7 cellular contexts compared by ENCODE assay signal in the genomic region with DNA sequence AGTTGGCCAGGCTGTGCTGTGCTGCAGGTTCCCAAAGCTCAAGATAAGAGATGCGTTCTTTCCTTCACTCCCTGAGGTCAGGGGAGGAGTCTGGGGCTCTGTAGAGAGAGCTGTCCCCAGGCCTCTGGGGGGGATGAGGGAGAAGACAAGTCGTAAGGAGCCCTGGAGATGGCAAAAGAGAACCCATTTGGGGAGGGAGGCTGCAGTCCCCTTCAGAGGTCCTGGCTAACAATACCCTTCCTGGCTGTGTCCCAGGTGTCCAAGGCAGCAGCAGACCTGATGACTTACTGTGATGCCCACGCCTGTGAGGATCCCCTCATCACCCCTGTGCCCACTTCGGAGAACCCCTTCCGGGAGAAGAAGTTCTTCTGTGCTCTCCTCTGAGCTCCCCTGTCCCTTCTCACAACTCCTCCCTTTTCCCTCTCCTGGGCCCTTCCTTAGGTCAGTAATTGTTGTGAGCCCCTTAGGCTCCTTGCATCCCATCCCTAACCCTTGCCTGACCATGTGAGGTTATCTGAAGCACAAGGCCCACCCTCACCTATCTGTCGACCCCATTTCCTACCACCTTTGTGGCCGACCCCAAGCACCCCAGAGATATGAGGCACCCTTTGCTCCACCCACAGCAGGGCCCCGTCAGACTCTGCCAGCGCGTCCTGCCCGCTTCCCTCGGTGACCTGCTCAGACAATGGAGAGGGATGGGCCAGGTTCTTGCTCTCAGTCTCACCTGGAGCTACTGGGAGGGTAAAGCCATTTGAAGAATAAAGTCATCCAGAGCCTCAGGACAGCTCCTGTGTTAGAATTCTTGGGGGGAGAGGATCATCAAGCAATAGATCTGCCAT. TPM values are rescaled to one million over a fixed set of nuclear protein-coding genes. Genes with fewer than 3 reads are reported as not detected.
DNase-seq lines count a peak whose midpoint lies in the region; ATAC-seq and TF ChIP-seq lines count a peak whose summit lies in the region.

No MANE protein-coding gene starts in this region.

- H3K27ac Mint-ChIP-seq in HFFc6: peak overlapping the region; percentile 95
- peak overlapping the region; percentile 99 for H3K27ac Mint-ChIP-seq in chondrocyte (ENCODE audit: unreplicated experiment)

- H3K4me1 ChIP-seq in mucosa of descending colon (ENCODE audit: low read depth): peaks cover 36% of the 10 kb centered on the region

- intact Hi-C loops in mucosa of descending colon (cut with DNase I, micrococcal nuclease): no loop called here

- peak overlapping the region; percentile 99 for H3K27ac ChIP-seq in temporal lobe (ENCODE audit: low read depth, low read length)

- H3K36me3 ChIP-seq in mucosa of descending colon (ENCODE audit: low read depth): no peaks in the 10 kb centered on the region

- H3K9me3 Mint-ChIP-seq in HFFc6 (no peaks in the 10 kb centered on the region), chondrocyte (ENCODE audit: low read depth) (no peaks in the 10 kb centered on the region)

- peak; percentile 22 for ATAC-seq in mucosa of descending colon
- no peak for ATAC-seq in HG03196 (IDR thresholded peaks at IDR 0.05; ENCODE audit: unreplicated experiment)

- peaks cover 5% of the 10 kb centered on the region for H3K27me3 Mint-ChIP-seq in HFFc6 (ENCODE audit: insufficient read depth)
- H3K27me3 Mint-ChIP-seq in chondrocyte (ENCODE audit: low read depth): no peaks in the 10 kb centered on the region

- no peak for TF ChIP-seq CTCF in HFFc6 (IDR thresholded peaks at IDR 0.05)
- no peak for TF ChIP-seq CTCF in chondrocyte (IDR thresholded peaks at IDR 0.05)
- TF ChIP-seq CTCF in mucosa of descending colon (IDR thresholded peaks at IDR 0.05): no peak

- H3K4me1 Mint-ChIP-seq in HFFc6 (ENCODE audit: low read depth) (peaks cover 43% of the 10 kb centered on the region), chondrocyte (ENCODE audit: low read depth) (peaks cover 38% of the 10 kb centered on the region)

- H3K9me3 ChIP-seq in mucosa of descending colon: no peaks in the 10 kb centered on the region

- DNase-seq in HFFc6 (no peak), T-helper 9 cell (peak; percentile 42), chondrocyte (ENCODE audit: low spot score) (no peak), mucosa of descending colon (peak; percentile 57 to 77 (median 73)), OCI-M1 (lab: John Stamatoyannopoulos, UW) (no peak)

- peak overlapping the region; percentile 9 for H3K4me3 ChIP-seq in mucosa of descending colon

- H3K36me3 Mint-ChIP-seq in HFFc6 (ENCODE audit: low read depth): peaks cover 31% of the 10 kb centered on the region
- peaks cover 12% of the 10 kb centered on the region for H3K36me3 Mint-ChIP-seq in chondrocyte (ENCODE audit: low read depth)

- H3K4me3 Mint-ChIP-seq in HFFc6 (peak overlapping the region; percentile 91), chondrocyte (ENCODE audit: unreplicated experiment) (peak overlapping the region; percentile 87)

RNA-seq across cellular contexts. Expression of gene GNG3, which starts 1.2 kb away (rescaled TPM):
- total RNA-seq in HFFc6 (2021; fragmentation: NEBNext Ultra II Directional; extraction: Animal tissue kit (Norgen Biotek cat#: 25700)): not detected
- total RNA-seq in chondrocyte (not detected in 3 replicates), mucosa of descending colon (1 to 10 TPM in 1 of 3 donors, under 1 TPM in 2; 0.35 to 5.2 (median 0.92) TPM), temporal lobe (20.9 TPM)

RNA-seq across cellular contexts. Expression of gene BSCL2, which starts 1.4 kb away (rescaled TPM):
- total RNA-seq in HFFc6 (2021; fragmentation: NEBNext Ultra II Directional; extraction: Animal tissue kit (Norgen Biotek cat#: 25700)): 10 to 100 TPM; 50.7 to 67.4 (median 56.8) TPM
- total RNA-seq in chondrocyte (36.6 to 76.0 TPM (median 43.2 TPM) in 3 replicates), mucosa of descending colon (10 to 100 TPM; 59.0 to 63.4 (median 61.0) TPM), temporal lobe (101 TPM)

RNA-seq across cellular contexts. Expression of gene HNRNPUL2, which starts 18.6 kb away (rescaled TPM):
- total RNA-seq in HFFc6 (2021; fragmentation: NEBNext Ultra II Directional; extraction: Animal tissue kit (Norgen Biotek cat#: 25700)): 10 to 100 TPM; 34.5 to 44.6 (median 41.6) TPM
- total RNA-seq in chondrocyte (43.6 to 53.8 TPM (median 45.6 TPM) in 3 replicates), mucosa of descending colon (10 to 100 TPM; 53.0 to 70.3 (median 58.6) TPM), temporal lobe (27.5 TPM)

RNA-seq across cellular contexts. Expression of gene LRRN4CL, which starts 19.3 kb away (rescaled TPM):
- 1 to 10 TPM; 1.2 to 4.0 (median 1.4) TPM for total RNA-seq in HFFc6 (2021; fragmentation: NEBNext Ultra II Directional; extraction: Animal tissue kit (Norgen Biotek cat#: 25700))
- 0.20 to 0.51 TPM (median 0.21 TPM) in 3 replicates for total RNA-seq in chondrocyte
- total RNA-seq in mucosa of descending colon: 10 to 100 TPM in 1 of 3 donors, 1 to 10 TPM in 2; 1.2 to 11.5 (median 5.6) TPM
- 0.25 TPM for total RNA-seq in temporal lobe

RNA-seq across cellular contexts. Expression of gene TTC9C, which starts 19.6 kb away (rescaled TPM):
- total RNA-seq in HFFc6 (2021; fragmentation: NEBNext Ultra II Directional; extraction: Animal tissue kit (Norgen Biotek cat#: 25700)): 10 to 100 TPM; 46.2 to 52.7 (median 50.0) TPM
- total RNA-seq in chondrocyte (33.0 to 36.8 TPM (median 36.7 TPM) in 3 replicates), mucosa of descending colon (10 to 100 TPM; 27.7 to 31.8 (median 29.3) TPM), temporal lobe (15.0 TPM)

Comparison
In these comparisons a context has a peak if more than half of its experiments do, and no peak if none do; other contexts are left out.
1. DNase-seq: peak in T-helper 9 cell (single experiment) and mucosa of descending colon (3 of 3); none in HFFc6 (single experiment), chondrocyte (single experiment) and OCI-M1 (single experiment).